ENCODE assay signal across 29 cellular contexts in genomic region chr1:66945316-66945715, GRCh38. TPM values are rescaled to one million over a fixed set of nuclear protein-coding genes. Genes with fewer than 3 reads are reported as not detected.
A peak's percentile ranks its signal among the peaks of the same experiment; 100 is the strongest.
DNase-seq lines count a peak whose midpoint lies in the region; ATAC-seq, FAIRE-seq and TF ChIP-seq lines count a peak whose summit lies in the region.
"Had no signal": no experiment of that assay in that cellular context is flagged by ENCODE, and none has a peak within 500 bp of the region (broad histone marks: within the 10 kb centered on the region; RNA-seq: fewer than 3 reads in every experiment).

No MANE protein-coding gene starts in this region.

- CTCF ChIA-PET in Calu3 (lab: Charles Lee) (interaction anchor here (1.1 kb wide), 1 partner anchor 21 kb away, joined by 3 read pairs; the partner anchor contains the start of genes DNAI4 and MIER1), IMR-90 (lab: Yijun Ruan, JAX) (interaction anchor here (0.6 kb wide), 1 partner anchor 32 kb away, joined by 3 read pairs; no protein-coding TSS in a partner anchor), endothelial cell of umbilical vein (lab: Charles Lee) (interaction anchor here (0.6 to 1.8 kb wide), 3 partner anchors 10 to 306 kb away, joined by 3 to 5 read pairs (median 3); no protein-coding TSS in a partner anchor)

- peak overlapping the region; percentile 1 for H2BK5ac ChIP-seq in IMR-90 (ENCODE audit: low read depth, low read length, poor library complexity, severe bottlenecking)
- no peak overlapping the region for H2BK5ac ChIP-seq in trophoblast cell (ENCODE audit: low read depth, low read length, poor library complexity)

- H3K79me2 ChIP-seq in endothelial cell of umbilical vein (ENCODE audit: control insufficient read depth, insufficient read depth, low read length), result peaks cover 64% of the 10 kb centered on the region
- H3K79me2 ChIP-seq in trophoblast cell (ENCODE audit: control insufficient read depth, insufficient read depth, low read length, poor library complexity), result no peaks in the 10 kb centered on the region

- no peak for TF ChIP-seq RAD21 in IMR-90 (IDR thresholded peaks at IDR 0.05; ENCODE audit: low read length)

- H2AFZ ChIP-seq in IMR-90 (replicated peaks; ENCODE audit: low read length, poor library complexity) (no peak overlapping the region), endothelial cell of umbilical vein (ENCODE audit: low read depth, low read length) (no peak overlapping the region), trophoblast cell (ENCODE audit: insufficient read depth, low read length, poor library complexity) (no peak overlapping the region)

- POLR2A ChIA-PET in IMR-90 (lab: Charles Lee; ENCODE audit: unreplicated experiment), result no interaction called here
- POLR2A ChIA-PET in endothelial cell of umbilical vein (lab: Charles Lee), result no interaction called here

- no peaks in the 10 kb centered on the region for H3K9me3 ChIP-seq in IMR-90 (ENCODE audit: control insufficient read depth, insufficient read depth, low read length)
- H3K9me3 ChIP-seq in endothelial cell of umbilical vein (replicated peaks; ENCODE audit: control insufficient read depth, insufficient read depth, low read length), result no peaks in the 10 kb centered on the region
- no peaks in the 10 kb centered on the region for H3K9me3 ChIP-seq in trophoblast cell (ENCODE audit: insufficient read depth, low read depth, low read length)
- H3K9me3 ChIP-seq: SJSA1 had no signal

- H3K79me1 ChIP-seq in IMR-90 (ENCODE audit: low read depth in 1 of 2, low read length in 2 of 2) (peaks cover 19 to 43% of the 10 kb centered on the region in 2 experiments), trophoblast cell (ENCODE audit: low read length) (no peaks in the 10 kb centered on the region)

- intact Hi-C loops in Calu3 (cut with micrococcal nuclease; ENCODE audit: unreplicated experiment) (no loop called here), IMR-90 (cut with micrococcal nuclease) (no loop called here), endothelial cell of umbilical vein (cut with micrococcal nuclease) (no loop called here)
- intact Hi-C loops in activated T-helper 1 cell treated with anti-CD3 and anti-CD28 coated beads, Interleukin-12 subunit alpha, Interleukin-12 subunit beta, Interleukin-2, Interleukin-4 antibody, amounts not matched to agents 30 ng/mL and 10 ng/mL and 1 ng/mL, durations not matched to agents 14 hours and 24 hours and 36 hours (cut with micrococcal nuclease), result no loop called here

- no peaks in the 10 kb centered on the region for H3K27me3 ChIP-seq in IMR-90 (ENCODE audit: control insufficient read depth, insufficient read depth, low read length)
- H3K27me3 ChIP-seq in endothelial cell of umbilical vein (ENCODE audit: control insufficient read depth in 2 of 2, insufficient read depth in 2 of 2, low read length in 2 of 2), result no peaks in the 10 kb centered on the region
- H3K27me3 ChIP-seq in trophoblast cell (ENCODE audit: insufficient read depth, low read length), result no peaks in the 10 kb centered on the region
- H3K27me3 ChIP-seq: SJSA1 had no signal

- H3K9ac ChIP-seq in IMR-90 (ENCODE audit: low read depth, low read length) (no peak overlapping the region), endothelial cell of umbilical vein (replicated peaks; ENCODE audit: extremely low read depth, insufficient read depth, low read length) (no peak overlapping the region), trophoblast cell (ENCODE audit: low read length) (no peak overlapping the region)

- H3K4me3 ChIP-seq in IMR-90 (ENCODE audit: insufficient read depth, low read depth, low read length) (no peak overlapping the region), endothelial cell of umbilical vein (replicated peaks in 1 of 3; ENCODE audit: insufficient read depth in 1 of 3, low read depth in 1 of 3, low read length in 3 of 3) (no peak overlapping the region), trophoblast cell (ENCODE audit: low read depth, low read length) (no peak overlapping the region)
- H3K4me3 ChIP-seq: SJSA1, skin epidermis had no signal

- H4K20me1 ChIP-seq in IMR-90 (ENCODE audit: insufficient read depth, low read length) (peaks cover 29% of the 10 kb centered on the region; the same call in 1 of the 2 replicates), endothelial cell of umbilical vein (replicated peaks; ENCODE audit: control insufficient read depth, extremely low read depth, insufficient read depth, low read length) (no peaks in the 10 kb centered on the region)

- FAIRE-seq in endothelial cell of umbilical vein (lab: Jason Lieb, UNC), result no peak
- FAIRE-seq: D721Med, GM12891, islet of Langerhans had no signal

- H2BK15ac ChIP-seq in IMR-90 (ENCODE audit: low read depth, low read length), result no peak overlapping the region

- H4K12ac ChIP-seq in trophoblast cell (ENCODE audit: low read depth, low read length), result no peak overlapping the region

- peaks cover 32% of the 10 kb centered on the region for H3K36me3 Mint-ChIP-seq in Calu3 (ENCODE audit: insufficient read depth, unreplicated experiment)
- peaks cover 39% of the 10 kb centered on the region for H3K36me3 Mint-ChIP-seq in activated T-helper 1 cell treated with anti-CD3 and anti-CD28 coated beads, Interleukin-12 subunit alpha, Interleukin-12 subunit beta, Interleukin-2, Interleukin-4 antibody, amounts not matched to agents 30 ng/mL and 10 ng/mL and 1 ng/mL, durations not matched to agents 14 hours and 24 hours and 36 hours (ENCODE audit: low read depth)

- H3K56ac ChIP-seq in IMR-90 (ENCODE audit: extremely low read depth, insufficient read depth, low read length), result no peak overlapping the region

- H3K27ac ChIP-seq in IMR-90 (ENCODE audit: insufficient read depth, low read length), result peak overlapping the region; percentile 14; the same call in 1 of the 2 replicates
- H3K27ac ChIP-seq in endothelial cell of umbilical vein (ENCODE audit: insufficient read depth, low read depth, low read length), result peak overlapping the region; percentile 30
- H3K27ac ChIP-seq in trophoblast cell (ENCODE audit: low read depth, low read length), result no peak overlapping the region
- H3K27ac ChIP-seq: C4-2B had no signal

- peak overlapping the region; percentile 36 for H3K4me3 Mint-ChIP-seq in Calu3 (ENCODE audit: low read depth, unreplicated experiment)
- no peak overlapping the region for H3K4me3 Mint-ChIP-seq in activated T-helper 1 cell treated with anti-CD3 and anti-CD28 coated beads, Interleukin-12 subunit alpha, Interleukin-12 subunit beta, Interleukin-2, Interleukin-4 antibody, amounts not matched to agents 30 ng/mL and 10 ng/mL and 1 ng/mL, durations not matched to agents 14 hours and 24 hours and 36 hours
- H3K4me3 Mint-ChIP-seq: activated naive CD4-positive, alpha-beta T cell treated with anti-CD3 and anti-CD28 coated beads, Interleukin-2, amount 50 U/mL, for 24 hours; dendritic cell treated with granulocyte-macrophage colony-stimulating factor and Interleukin-4, amounts not matched to agents 40 ng/mL and 50 ng/mL, for 4 days; endodermal cell; type B pancreatic cell had no signal

- TF ChIP-seq CTCF in Calu3 (IDR thresholded peaks at IDR 0.05; ENCODE audit: unreplicated experiment) (no peak), IMR-90 (conservative IDR thresholded peaks at IDR 0.05; ENCODE audit: low read depth, low read length) (no peak), endothelial cell of umbilical vein (IDR thresholded peaks at IDR 0.05; ENCODE audit: extremely low read depth in 1 of 2, insufficient read depth in 1 of 2, low read depth in 1 of 2, low read length in 2 of 2) (no peak)

- no peak overlapping the region for H2BK120ac ChIP-seq in IMR-90 (ENCODE audit: low read depth, low read length)
- no peak overlapping the region for H2BK120ac ChIP-seq in trophoblast cell (ENCODE audit: insufficient read depth, low read length, poor library complexity)

- H3K36me3 ChIP-seq in IMR-90 (ENCODE audit: control insufficient read depth, insufficient read depth, low read length) (peaks cover 13% of the 10 kb centered on the region), endothelial cell of umbilical vein (ENCODE audit: control insufficient read depth in 2 of 2, extremely low read depth in 1 of 2, insufficient read depth in 2 of 2, low read length in 2 of 2) (peaks cover 4 to 6% of the 10 kb centered on the region in 2 experiments), trophoblast cell (ENCODE audit: control insufficient read depth in 1 of 2, insufficient read depth in 2 of 2, low read length in 2 of 2) (peaks cover 6 to 16% of the 10 kb centered on the region in 2 experiments)

- in situ Hi-C loops in IMR-90 (cut with MboI; ENCODE audit: low sequenced_read_pairs), result loop anchor here (25.0 kb wide), 2 partner anchors 408 to 1133 kb away; partner anchors contain the start of gene SGIP1

- H3K9me3 Mint-ChIP-seq in Calu3 (ENCODE audit: low read depth, unreplicated experiment), result no peaks in the 10 kb centered on the region
- H3K9me3 Mint-ChIP-seq in activated T-helper 1 cell treated with anti-CD3 and anti-CD28 coated beads, Interleukin-12 subunit alpha, Interleukin-12 subunit beta, Interleukin-2, Interleukin-4 antibody, amounts not matched to agents 30 ng/mL and 10 ng/mL and 1 ng/mL, durations not matched to agents 14 hours and 24 hours and 36 hours, result no peaks in the 10 kb centered on the region
- H3K9me3 Mint-ChIP-seq: activated naive CD4-positive, alpha-beta T cell treated with anti-CD3 and anti-CD28 coated beads, Interleukin-2, amount 50 U/mL, for 24 hours; dendritic cell treated with granulocyte-macrophage colony-stimulating factor and Interleukin-4, amounts not matched to agents 40 ng/mL and 50 ng/mL, for 4 days; endodermal cell; naive thymus-derived CD4-positive, alpha-beta T cell; type B pancreatic cell had no signal

- dilution Hi-C loops in IMR-90 (cut with HindIII; ENCODE audit: low sequenced_read_pairs, unreplicated experiment), result no loop called here
- dilution Hi-C loops in endothelial cell of umbilical vein (cut with MboI; ENCODE audit: extremely low pct_ligation_motif_present, low sequenced_read_pairs), result no loop called here

- no peak overlapping the region for H3K18ac ChIP-seq in IMR-90 (ENCODE audit: low read depth, low read length)
- peak overlapping the region; percentile 71 for H3K18ac ChIP-seq in trophoblast cell (ENCODE audit: low read length)

- H2AK5ac ChIP-seq in IMR-90 (ENCODE audit: low read depth, low read length), result peak overlapping the region; percentile 57; the same call in 1 of the 2 replicates
- no peak overlapping the region for H2AK5ac ChIP-seq in trophoblast cell (ENCODE audit: low read length)

- no TSS peak for BruUV-seq in Calu3 (replicated peaks; lab: Mats Ljungman, UMichigan)
- no TSS peak for BruUV-seq in IMR-90 (replicated peaks; lab: Mats Ljungman, UMichigan)
- no TSS peak for BruUV-seq in endothelial cell of umbilical vein (replicated peaks; lab: Mats Ljungman, UMichigan)

- H3K14ac ChIP-seq in IMR-90 (replicated peaks; ENCODE audit: low read depth, low read length) (no peak overlapping the region), trophoblast cell (ENCODE audit: low read length) (no peak overlapping the region)

- H3K27ac Mint-ChIP-seq in Calu3 (ENCODE audit: unreplicated experiment), result peak overlapping the region; percentile 70
- no peak overlapping the region for H3K27ac Mint-ChIP-seq in activated T-helper 1 cell treated with anti-CD3 and anti-CD28 coated beads, Interleukin-12 subunit alpha, Interleukin-12 subunit beta, Interleukin-2, Interleukin-4 antibody, amounts not matched to agents 30 ng/mL and 10 ng/mL and 1 ng/mL, durations not matched to agents 14 hours and 24 hours and 36 hours
- H3K27ac Mint-ChIP-seq: dendritic cell treated with granulocyte-macrophage colony-stimulating factor and Interleukin-4, amounts not matched to agents 40 ng/mL and 50 ng/mL, for 4 days; endodermal cell had no signal

- ATAC-seq in IMR-90 (ENCODE audit: low read depth) (no peak), HG02610 (IDR thresholded peaks at IDR 0.05; ENCODE audit: unreplicated experiment) (no peak)
- ATAC-seq: naive thymus-derived CD4-positive, alpha-beta T cell had no signal

- peaks cover 10% of the 10 kb centered on the region for H3K9me1 ChIP-seq in IMR-90 (ENCODE audit: insufficient read depth, low read length)
- no peaks in the 10 kb centered on the region for H3K9me1 ChIP-seq in endothelial cell of umbilical vein (replicated peaks; ENCODE audit: control insufficient read depth, extremely low read depth, insufficient read depth, low read length)

- H3K23ac ChIP-seq in IMR-90 (ENCODE audit: low read depth, low read length), result no peak overlapping the region
- no peak overlapping the region for H3K23ac ChIP-seq in trophoblast cell (ENCODE audit: low read length)

- H3K4me1 Mint-ChIP-seq in Calu3 (ENCODE audit: low read depth, unreplicated experiment), result peaks cover 46% of the 10 kb centered on the region
- H3K4me1 Mint-ChIP-seq in activated T-helper 1 cell treated with anti-CD3 and anti-CD28 coated beads, Interleukin-12 subunit alpha, Interleukin-12 subunit beta, Interleukin-2, Interleukin-4 antibody, amounts not matched to agents 30 ng/mL and 10 ng/mL and 1 ng/mL, durations not matched to agents 14 hours and 24 hours and 36 hours (ENCODE audit: low read depth), result peaks cover 39% of the 10 kb centered on the region
- H3K4me1 Mint-ChIP-seq: endodermal cell had no signal

- peaks cover 9% of the 10 kb centered on the region for H3K4me1 ChIP-seq in IMR-90 (ENCODE audit: control insufficient read depth, insufficient read depth, low read length)
- H3K4me1 ChIP-seq in endothelial cell of umbilical vein (ENCODE audit: control insufficient read depth, extremely low read depth, insufficient read depth, low read length), result peaks cover 32% of the 10 kb centered on the region
- peaks cover 0 to 3% of the 10 kb centered on the region in 2 experiments for H3K4me1 ChIP-seq in trophoblast cell (ENCODE audit: control insufficient read depth in 1 of 2, insufficient read depth in 2 of 2, low read length in 2 of 2)

- H4K5ac ChIP-seq in IMR-90 (ENCODE audit: low read depth, low read length), result no peak overlapping the region

- DNase-seq in Calu3 (no peak), IMR-90 (no peak), endothelial cell of umbilical vein (ENCODE audit: low read depth, low spot score) (no peak), trophoblast cell (no peak), EL (no peak), AML-193 (lab: John Stamatoyannopoulos, UW) (no peak)
- no peak for DNase-seq in activated T-helper 1 cell treated with anti-CD3 and anti-CD28 coated beads, Interleukin-12 subunit alpha, Interleukin-12 subunit beta, Interleukin-2, Interleukin-4 antibody, amounts not matched to agents 30 ng/mL and 10 ng/mL and 1 ng/mL, durations not matched to agents 14 hours and 24 hours and 36 hours (ENCODE audit: low spot score)
- DNase-seq: activated CD4-positive, alpha-beta T cell treated with anti-CD3 and anti-CD28 coated beads, Interleukin-2, amount 50 U/mL, for 4 hours; activated CD4-positive, CD25-positive, alpha-beta regulatory T cell; caudate nucleus; endodermal cell; left ventricle myocardium superior; midbrain; naive thymus-derived CD4-positive, alpha-beta T cell; NCI-H1092 treated with DMSO at 0.1 percent for 48 hours; NCI-H187 treated with DMSO at 0.1 percent for 48 hours; NCI-H69; retina; stimulated activated CD4-positive, alpha-beta T cell treated with anti-CD3 and anti-CD28 coated beads, Interleukin-2, amount 100 ng/mL, for 24 hours had no signal

- H2BK12ac ChIP-seq in trophoblast cell (ENCODE audit: low read length), result no peak overlapping the region

- H3K27me3 Mint-ChIP-seq in Calu3 (ENCODE audit: unreplicated experiment), result no peaks in the 10 kb centered on the region
- H3K27me3 Mint-ChIP-seq in activated T-helper 1 cell treated with anti-CD3 and anti-CD28 coated beads, Interleukin-12 subunit alpha, Interleukin-12 subunit beta, Interleukin-2, Interleukin-4 antibody, amounts not matched to agents 30 ng/mL and 10 ng/mL and 1 ng/mL, durations not matched to agents 14 hours and 24 hours and 36 hours (ENCODE audit: insufficient read depth), result no peaks in the 10 kb centered on the region
- H3K27me3 Mint-ChIP-seq: activated naive CD4-positive, alpha-beta T cell treated with anti-CD3 and anti-CD28 coated beads, Interleukin-2, amount 50 U/mL, for 24 hours; dendritic cell treated with granulocyte-macrophage colony-stimulating factor and Interleukin-4, amounts not matched to agents 40 ng/mL and 50 ng/mL, for 4 days; naive thymus-derived CD4-positive, alpha-beta T cell; type B pancreatic cell had no signal

- no peak overlapping the region for H2BK20ac ChIP-seq in IMR-90 (ENCODE audit: low read depth, low read length)

- no peak for TF ChIP-seq POLR2A in IMR-90 (IDR thresholded peaks at IDR 0.05; ENCODE audit: low read depth, low read length)
- TF ChIP-seq POLR2A in endothelial cell of umbilical vein (IDR thresholded peaks at IDR 0.05; ENCODE audit: low read depth, low read length), result no peak

- H3K4ac ChIP-seq in IMR-90 (ENCODE audit: low read depth, low read length) (no peak overlapping the region), trophoblast cell (ENCODE audit: low read depth, low read length) (no peak overlapping the region)

- no CpG with 5 or more reads among the region's 3 CpGs for WGBS in IMR-90 (ENCODE audit: extremely low coverage in 2 of 2, insufficient read length in 1 of 2), 2 experiments
- WGBS in trophoblast cell (ENCODE audit: extremely low coverage, insufficient coverage, insufficient read length), result no CpG with 5 or more reads among the region's 3 CpGs

- no peak overlapping the region for H2AK9ac ChIP-seq in IMR-90 (replicated peaks; ENCODE audit: low read depth, low read length, poor library complexity)

- H4K91ac ChIP-seq in IMR-90 (ENCODE audit: insufficient read depth, low read depth, low read length), result no peak overlapping the region
- H4K91ac ChIP-seq in trophoblast cell (ENCODE audit: low read depth, low read length), result no peak overlapping the region

- H4K8ac ChIP-seq in IMR-90 (ENCODE audit: low read depth in 2 of 2, low read length in 2 of 2), result no peak overlapping the region
- H4K8ac ChIP-seq in trophoblast cell (ENCODE audit: low read depth, low read length), result no peak overlapping the region

- H3K4me2 ChIP-seq in IMR-90 (ENCODE audit: low read depth, low read length), result no peak overlapping the region
- no peak overlapping the region for H3K4me2 ChIP-seq in endothelial cell of umbilical vein (ENCODE audit: insufficient read depth, low read length)
- no peak overlapping the region for H3K4me2 ChIP-seq in trophoblast cell (ENCODE audit: low read length)

RNA-seq across cellular contexts. Expression of gene MIER1, which starts 20.5 kb away (rescaled TPM):
- 27.4 and 29.5 TPM in 2 replicates for total RNA-seq in Calu3 (2022)
- total RNA-seq in IMR-90 (2012; rRNA removed), result 11.5 and 32.2 TPM in 2 replicates
- polyA plus RNA-seq in IMR-90 (2012; rRNA removed), result 4.6 and 5.0 TPM in 2 replicates
- polyA plus RNA-seq in IMR-90 (2012; cell fraction: cytosol; rRNA removed), result 0.71 and 0.90 TPM in 2 replicates
- 0.57 and 4.7 TPM in 2 replicates for polyA plus RNA-seq in IMR-90 (2012; cell fraction: nucleus; rRNA removed; ENCODE audit: low replicate concordance)
- total RNA-seq in endothelial cell of umbilical vein, result 36.8 and 38.5 TPM in 2 replicates
- 5.5 and 7.3 TPM in 2 replicates for polyA plus RNA-seq in endothelial cell of umbilical vein
- 8.9 and 10.0 TPM in 2 replicates for polyA plus RNA-seq in endothelial cell of umbilical vein (2011; cell fraction: cytosol; rRNA removed)
- polyA plus RNA-seq in endothelial cell of umbilical vein (2011; cell fraction: nucleus; rRNA removed), result 15.3 and 21.9 TPM in 2 replicates
- 19.8 and 25.9 TPM in 2 replicates for polyA plus RNA-seq in endothelial cell of umbilical vein (2012)
- 23.9 and 24.9 TPM in 2 replicates for polyA minus RNA-seq in endothelial cell of umbilical vein
- polyA minus RNA-seq in endothelial cell of umbilical vein (2011; cell fraction: cytosol; rRNA and poly(A)+ RNA removed), result 23.9 TPM
- 64.4 and 88.3 TPM in 2 replicates for polyA minus RNA-seq in endothelial cell of umbilical vein (2011; cell fraction: nucleus; rRNA and poly(A)+ RNA removed)
- 18.6 and 19.5 TPM in 2 replicates for polyA plus RNA-seq in trophoblast cell (2013)
- total RNA-seq in activated T-helper 1 cell treated with anti-CD3 and anti-CD28 coated beads, Interleukin-12 subunit alpha, Interleukin-12 subunit beta, Interleukin-2, Interleukin-4 antibody, amounts not matched to agents 30 ng/mL and 10 ng/mL and 1 ng/mL, durations not matched to agents 14 hours and 24 hours and 36 hours, result 53.2 and 57.4 TPM in 2 replicates

RNA-seq across cellular contexts. Expression of gene DNAI4, which starts 20.7 kb away (rescaled TPM):
- 5.6 and 6.0 TPM in 2 replicates for total RNA-seq in Calu3 (2022)
- total RNA-seq in IMR-90 (2012; rRNA removed), result 1.6 and 1.7 TPM in 2 replicates
- polyA plus RNA-seq in IMR-90 (2012; rRNA removed), result 0.63 and 0.72 TPM in 2 replicates
- 0.24 and 0.44 TPM in 2 replicates for polyA plus RNA-seq in IMR-90 (2012; cell fraction: cytosol; rRNA removed)
- 0.11 and 0.68 TPM in 2 replicates for polyA plus RNA-seq in IMR-90 (2012; cell fraction: nucleus; rRNA removed; ENCODE audit: low replicate concordance)
- total RNA-seq in endothelial cell of umbilical vein, result 3.3 and 4.8 TPM in 2 replicates
- polyA plus RNA-seq in endothelial cell of umbilical vein, result 0.46 and 0.51 TPM in 2 replicates
- 0.71 and 0.86 TPM in 2 replicates for polyA plus RNA-seq in endothelial cell of umbilical vein (2011; cell fraction: cytosol; rRNA removed)
- 0.62 and 1.7 TPM in 2 replicates for polyA plus RNA-seq in endothelial cell of umbilical vein (2011; cell fraction: nucleus; rRNA removed)
- 0.38 and 5.2 TPM in 2 replicates for polyA plus RNA-seq in endothelial cell of umbilical vein (2012)
- 0.73 and 0.85 TPM in 2 replicates for polyA minus RNA-seq in endothelial cell of umbilical vein
- not detected for polyA minus RNA-seq in endothelial cell of umbilical vein (2011; cell fraction: cytosol; rRNA and poly(A)+ RNA removed)
- polyA minus RNA-seq in endothelial cell of umbilical vein (2011; cell fraction: nucleus; rRNA and poly(A)+ RNA removed), result 1.4 and 1.7 TPM in 2 replicates
- 1.5 and 1.7 TPM in 2 replicates for polyA plus RNA-seq in trophoblast cell (2013)
- 1.2 and 3.2 TPM in 2 replicates for total RNA-seq in activated T-helper 1 cell treated with anti-CD3 and anti-CD28 coated beads, Interleukin-12 subunit alpha, Interleukin-12 subunit beta, Interleukin-2, Interleukin-4 antibody, amounts not matched to agents 30 ng/mL and 10 ng/mL and 1 ng/mL, durations not matched to agents 14 hours and 24 hours and 36 hours
